In genomic region chr18:8341481-8342230, GRCh38 we compare ENCODE assay signal across 1 cellular context.
TF ChIP-seq lines count a peak whose summit lies in the region.

No MANE protein-coding gene starts in this region.

TF ChIP-seq in HepG2, 621 proteins besides CTCF, POLR2A, EP300 and RAD21 (continued from another document and continues in another):
- TF ChIP-seq HOMEZ (CRISPR knock-in tag; IDR thresholded peaks at IDR 0.05; ENCODE audit: low read depth) (peak; percentile 94), NONO (IDR thresholded peaks at IDR 0.05) (no peak), NONO (CRISPR knock-in tag; conservative IDR thresholded peaks at IDR 0.05) (peak; percentile 82), SOX5 (CRISPR knock-in tag; IDR thresholded peaks at IDR 0.05; ENCODE audit: borderline replicate concordance) (peak; percentile 79), NPAS2 (CRISPR knock-in tag; IDR thresholded peaks at IDR 0.05; ENCODE audit: borderline replicate concordance) (no peak), ZNF3 (CRISPR knock-in tag; IDR thresholded peaks at IDR 0.05) (no peak), TEF (CRISPR knock-in tag; IDR thresholded peaks at IDR 0.05) (no peak), HINFP (CRISPR knock-in tag; IDR thresholded peaks at IDR 0.05; ENCODE audit: low read depth) (no peak), MIXL1 (CRISPR knock-in tag; IDR thresholded peaks at IDR 0.05) (peak; percentile 74; the same call in 1 of the 2 replicates), TFDP2 (CRISPR knock-in tag; IDR thresholded peaks at IDR 0.05) (no peak), ZKSCAN8 (CRISPR knock-in tag; IDR thresholded peaks at IDR 0.05; ENCODE audit: borderline replicate concordance) (no peak), RCOR2 (CRISPR knock-in tag; IDR thresholded peaks at IDR 0.05) (peak; percentile 81; the same call in 1 of the 2 replicates), MBNL3 (CRISPR knock-in tag; conservative IDR thresholded peaks at IDR 0.05) (no peak), KDM1A (CRISPR knock-in tag; IDR thresholded peaks at IDR 0.05) (no peak), PCBP1 (IDR thresholded peaks at IDR 0.05; ENCODE audit: borderline replicate concordance, low read depth, low read length) (no peak), FOXP1 (IDR thresholded peaks at IDR 0.05) (peak; percentile 26; the same call in 1 of the 2 replicates), FOXP1 (CRISPR knock-in tag; IDR thresholded peaks at IDR 0.05) (peak; percentile 86), ZBTB37 (CRISPR knock-in tag; IDR thresholded peaks at IDR 0.05) (no peak), SMAD1 (CRISPR knock-in tag; IDR thresholded peaks at IDR 0.05; ENCODE audit: borderline replicate concordance, low read depth) (no peak), IRX3 (CRISPR knock-in tag; IDR thresholded peaks at IDR 0.05; ENCODE audit: borderline replicate concordance, low read depth) (no peak), SP140L (CRISPR knock-in tag; IDR thresholded peaks at IDR 0.05; ENCODE audit: borderline replicate concordance) (no peak), POGZ (CRISPR knock-in tag; IDR thresholded peaks at IDR 0.05) (peak; percentile 91), RFXAP (CRISPR knock-in tag; IDR thresholded peaks at IDR 0.05; ENCODE audit: borderline replicate concordance) (no peak), PAX8 (CRISPR knock-in tag; IDR thresholded peaks at IDR 0.05; ENCODE audit: borderline replicate concordance) (no peak), ELK4 (CRISPR knock-in tag; IDR thresholded peaks at IDR 0.05; ENCODE audit: borderline replicate concordance) (no peak), BRD4 (CRISPR knock-in tag; IDR thresholded peaks at IDR 0.05) (no peak), ZNF33B (CRISPR knock-in tag; IDR thresholded peaks at IDR 0.05) (no peak), ZNF652 (CRISPR knock-in tag; IDR thresholded peaks at IDR 0.05; ENCODE audit: borderline replicate concordance, low read depth) (no peak), ZNF737 (CRISPR knock-in tag; IDR thresholded peaks at IDR 0.05; ENCODE audit: borderline replicate concordance) (no peak), CEBPG (CRISPR knock-in tag; IDR thresholded peaks at IDR 0.05) (peak; percentile 66; the same call in 1 of the 2 replicates), SUZ12 (IDR thresholded peaks at IDR 0.05; ENCODE audit: low read depth, low read length) (no peak), RBFOX2 (IDR thresholded peaks at IDR 0.05; ENCODE audit: low read depth, low read length) (no peak), MLLT10 (CRISPR knock-in tag; IDR thresholded peaks at IDR 0.05) (no peak), SYNCRIP (IDR thresholded peaks at IDR 0.05; ENCODE audit: insufficient read depth, low read depth, low read length) (no peak), ZNF672 (CRISPR knock-in tag; IDR thresholded peaks at IDR 0.05) (no peak), IRF9 (CRISPR knock-in tag; IDR thresholded peaks at IDR 0.05; ENCODE audit: borderline replicate concordance) (no peak; the same call in 1 of the 2 replicates), MEIS1 (CRISPR knock-in tag; IDR thresholded peaks at IDR 0.05; ENCODE audit: borderline replicate concordance) (peak; percentile 98), ZSCAN30 (CRISPR knock-in tag; IDR thresholded peaks at IDR 0.05) (no peak), MTF2 (CRISPR knock-in tag; IDR thresholded peaks at IDR 0.05; ENCODE audit: borderline replicate concordance) (no peak), RBAK (CRISPR knock-in tag; IDR thresholded peaks at IDR 0.05) (no peak), ZBTB3 (CRISPR knock-in tag; IDR thresholded peaks at IDR 0.05; ENCODE audit: borderline replicate concordance, low read depth) (no peak), PAF1 (CRISPR knock-in tag; IDR thresholded peaks at IDR 0.05) (no peak), ISX (CRISPR knock-in tag; conservative IDR thresholded peaks at IDR 0.05) (no peak), MXD3 (CRISPR knock-in tag; IDR thresholded peaks at IDR 0.05) (no peak), ZNF446 (CRISPR knock-in tag; IDR thresholded peaks at IDR 0.05) (no peak), ATF7 (IDR thresholded peaks at IDR 0.05) (peak; percentile 48; the same call in 1 of the 2 replicates), ATF7 (CRISPR knock-in tag; IDR thresholded peaks at IDR 0.05) (peak; percentile 94), AGO1 (IDR thresholded peaks at IDR 0.05; ENCODE audit: low read depth, low read length, poor library complexity, severe bottlenecking) (no peak), HMG20B (CRISPR knock-in tag; conservative IDR thresholded peaks at IDR 0.05) (peak; percentile 73)
- TF ChIP-seq, protein P1, sequence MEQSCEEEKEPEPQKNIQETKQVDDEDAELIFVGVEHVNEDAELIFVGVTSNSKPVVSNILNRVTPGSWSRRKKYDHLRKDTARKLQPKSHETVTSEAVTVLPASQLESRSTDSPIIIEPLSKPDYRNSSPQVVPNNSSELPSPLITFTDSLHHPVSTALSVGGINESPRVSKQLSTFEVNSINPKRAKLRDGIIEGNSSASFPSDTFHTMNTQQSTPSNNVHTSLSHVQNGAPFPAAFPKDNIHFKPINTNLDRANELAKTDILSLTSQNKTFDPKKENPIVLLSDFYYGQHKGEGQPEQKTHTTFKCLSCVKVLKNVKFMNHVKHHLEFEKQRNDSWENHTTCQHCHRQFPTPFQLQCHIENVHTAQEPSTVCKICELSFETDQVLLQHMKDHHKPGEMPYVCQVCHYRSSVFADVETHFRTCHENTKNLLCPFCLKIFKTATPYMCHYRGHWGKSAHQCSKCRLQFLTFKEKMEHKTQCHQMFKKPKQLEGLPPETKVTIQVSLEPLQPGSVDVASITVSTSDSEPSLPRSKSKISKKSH (CRISPR knock-in tag; IDR thresholded peaks at IDR 0.05; ENCODE audit: borderline replicate concordance) = no peak
- TF ChIP-seq, protein P2, sequence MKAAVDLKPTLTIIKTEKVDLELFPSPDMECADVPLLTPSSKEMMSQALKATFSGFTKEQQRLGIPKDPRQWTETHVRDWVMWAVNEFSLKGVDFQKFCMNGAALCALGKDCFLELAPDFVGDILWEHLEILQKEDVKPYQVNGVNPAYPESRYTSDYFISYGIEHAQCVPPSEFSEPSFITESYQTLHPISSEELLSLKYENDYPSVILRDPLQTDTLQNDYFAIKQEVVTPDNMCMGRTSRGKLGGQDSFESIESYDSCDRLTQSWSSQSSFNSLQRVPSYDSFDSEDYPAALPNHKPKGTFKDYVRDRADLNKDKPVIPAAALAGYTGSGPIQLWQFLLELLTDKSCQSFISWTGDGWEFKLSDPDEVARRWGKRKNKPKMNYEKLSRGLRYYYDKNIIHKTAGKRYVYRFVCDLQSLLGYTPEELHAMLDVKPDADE (CRISPR knock-in tag; IDR thresholded peaks at IDR 0.05) = no peak
- TF ChIP-seq, protein P3, sequence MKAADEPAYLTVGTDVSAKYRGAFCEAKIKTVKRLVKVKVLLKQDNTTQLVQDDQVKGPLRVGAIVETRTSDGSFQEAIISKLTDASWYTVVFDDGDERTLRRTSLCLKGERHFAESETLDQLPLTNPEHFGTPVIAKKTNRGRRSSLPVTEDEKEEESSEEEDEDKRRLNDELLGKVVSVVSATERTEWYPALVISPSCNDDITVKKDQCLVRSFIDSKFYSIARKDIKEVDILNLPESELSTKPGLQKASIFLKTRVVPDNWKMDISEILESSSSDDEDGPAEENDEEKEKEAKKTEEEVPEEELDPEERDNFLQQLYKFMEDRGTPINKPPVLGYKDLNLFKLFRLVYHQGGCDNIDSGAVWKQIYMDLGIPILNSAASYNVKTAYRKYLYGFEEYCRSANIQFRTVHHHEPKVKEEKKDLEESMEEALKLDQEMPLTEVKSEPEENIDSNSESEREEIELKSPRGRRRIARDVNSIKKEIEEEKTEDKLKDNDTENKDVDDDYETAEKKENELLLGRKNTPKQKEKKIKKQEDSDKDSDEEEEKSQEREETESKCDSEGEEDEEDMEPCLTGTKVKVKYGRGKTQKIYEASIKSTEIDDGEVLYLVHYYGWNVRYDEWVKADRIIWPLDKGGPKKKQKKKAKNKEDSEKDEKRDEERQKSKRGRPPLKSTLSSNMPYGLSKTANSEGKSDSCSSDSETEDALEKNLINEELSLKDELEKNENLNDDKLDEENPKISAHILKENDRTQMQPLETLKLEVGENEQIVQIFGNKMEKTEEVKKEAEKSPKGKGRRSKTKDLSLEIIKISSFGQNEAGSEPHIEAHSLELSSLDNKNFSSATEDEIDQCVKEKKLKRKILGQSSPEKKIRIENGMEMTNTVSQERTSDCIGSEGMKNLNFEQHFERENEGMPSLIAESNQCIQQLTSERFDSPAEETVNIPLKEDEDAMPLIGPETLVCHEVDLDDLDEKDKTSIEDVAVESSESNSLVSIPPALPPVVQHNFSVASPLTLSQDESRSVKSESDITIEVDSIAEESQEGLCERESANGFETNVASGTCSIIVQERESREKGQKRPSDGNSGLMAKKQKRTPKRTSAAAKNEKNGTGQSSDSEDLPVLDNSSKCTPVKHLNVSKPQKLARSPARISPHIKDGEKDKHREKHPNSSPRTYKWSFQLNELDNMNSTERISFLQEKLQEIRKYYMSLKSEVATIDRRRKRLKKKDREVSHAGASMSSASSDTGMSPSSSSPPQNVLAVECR (CRISPR knock-in tag; IDR thresholded peaks at IDR 0.05; ENCODE audit: borderline replicate concordance) = no peak
- TF ChIP-seq, protein P4, sequence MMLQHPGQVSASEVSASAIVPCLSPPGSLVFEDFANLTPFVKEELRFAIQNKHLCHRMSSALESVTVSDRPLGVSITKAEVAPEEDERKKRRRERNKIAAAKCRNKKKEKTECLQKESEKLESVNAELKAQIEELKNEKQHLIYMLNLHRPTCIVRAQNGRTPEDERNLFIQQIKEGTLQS (CRISPR knock-in tag; IDR thresholded peaks at IDR 0.05) = peak; percentile 30; the same call in 1 of the 2 replicates
